ENCODE assay signal across 19 cellular contexts in the genomic region with DNA sequence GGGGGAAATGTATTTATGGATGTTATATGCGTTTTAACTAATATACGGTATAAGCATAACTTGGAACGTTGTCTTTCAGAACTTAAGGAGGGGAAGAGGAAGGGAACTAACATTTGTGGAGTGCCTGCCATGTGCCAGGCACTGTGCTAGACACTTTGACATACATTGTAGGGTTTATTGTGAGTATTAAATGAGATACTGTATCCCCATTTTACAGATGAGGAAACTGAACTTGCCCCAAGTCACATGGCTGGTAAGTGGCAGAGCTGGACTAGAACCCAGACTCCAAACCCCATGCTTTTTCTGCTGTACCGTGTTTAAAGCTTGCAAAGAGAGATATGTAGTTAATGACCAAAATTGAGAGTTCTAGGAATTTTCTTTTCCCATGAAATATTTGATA.
DNase-seq lines count a peak whose midpoint lies in the region; ATAC-seq, FAIRE-seq and TF ChIP-seq lines count a peak whose summit lies in the region.
"Had no signal": no experiment of that assay in that cellular context is flagged by ENCODE, and none has a peak within 500 bp of the region (broad histone marks: within the 10 kb centered on the region; RNA-seq: fewer than 3 reads in every experiment).

No MANE protein-coding gene starts in this region.

- no peak overlapping the region for H3K4me2 ChIP-seq in HepG2 (ENCODE audit: low read depth, low read length)

- H2AFZ ChIP-seq in HepG2 (ENCODE audit: low read length), result no peak overlapping the region

- H3K4me1 ChIP-seq in HepG2 (ENCODE audit: insufficient read depth, low read length), result peaks cover 30% of the 10 kb centered on the region
- H3K4me1 ChIP-seq in right lobe of liver, result peaks cover 0 to 10% (median 2%) of the 10 kb centered on the region in 4 donors

- peak overlapping the region; percentile 38 for H3K27ac Mint-ChIP-seq in T-helper 2 cell treated with Interferon-gamma antibody and Interleukin-4, amounts not matched to agents 5 μg/mL and 100 μg/mL, for 36 hours
- H3K27ac Mint-ChIP-seq in activated T-helper 1 cell treated with anti-CD3 and anti-CD28 coated beads, Interleukin-12 subunit alpha, Interleukin-12 subunit beta, Interleukin-2, Interleukin-4 antibody, amounts not matched to agents 30 ng/mL and 10 ng/mL and 1 ng/mL, durations not matched to agents 14 hours and 24 hours and 36 hours, result peak overlapping the region; percentile 49
- H3K27ac Mint-ChIP-seq in progenitor cell of endocrine pancreas, result no peak overlapping the region
- H3K27ac Mint-ChIP-seq: CD8-positive, alpha-beta T cell had no signal

- no peak for FAIRE-seq in HepG2 (lab: Jason Lieb, UNC)

- TF ChIP-seq CTCF in HepG2 (CRISPR knock-in tag; IDR thresholded peaks at IDR 0.05) (no peak), right lobe of liver (IDR thresholded peaks at IDR 0.05) (no peak), progenitor cell of endocrine pancreas (IDR thresholded peaks at IDR 0.05; ENCODE audit: unreplicated experiment) (no peak)

- intact Hi-C loops in HepG2 (cut with micrococcal nuclease; ENCODE audit: unreplicated experiment) (no loop called here), right lobe of liver (cut with DNase I) (no loop called here)
- intact Hi-C loops in activated T-helper 1 cell treated with anti-CD3 and anti-CD28 coated beads, Interleukin-12 subunit alpha, Interleukin-12 subunit beta, Interleukin-2, Interleukin-4 antibody, amounts not matched to agents 30 ng/mL and 10 ng/mL and 1 ng/mL, durations not matched to agents 14 hours and 24 hours and 36 hours (cut with micrococcal nuclease), result no loop called here

- no peak for ATAC-seq in HepG2
- ATAC-seq in right lobe of liver, result no peak
- ATAC-seq in HG03354 (IDR thresholded peaks at IDR 0.05; ENCODE audit: poor library complexity, severe bottlenecking, unreplicated experiment), result no peak
- ATAC-seq: CD8-positive, alpha-beta T cell had no signal

- H3K9me3 ChIP-seq in HepG2 (ENCODE audit: low read length) (no peaks in the 10 kb centered on the region), right lobe of liver (no peaks in the 10 kb centered on the region)
- H3K9me3 ChIP-seq: HAP-1 had no signal

- CTCF ChIA-PET in HepG2 (lab: Yijun Ruan, JAX; ENCODE audit: low intra/inter-chr PET ratio, low total read pairs), result no interaction called here

- no peak overlapping the region for H3K4me3 ChIP-seq in HepG2 (replicated peaks in 1 of 3; ENCODE audit: insufficient read depth in 1 of 3, low read depth in 2 of 3, low read length in 3 of 3)
- no peak overlapping the region for H3K4me3 ChIP-seq in right lobe of liver
- H3K4me3 ChIP-seq: HAP-1 had no signal

- H3K27me3 ChIP-seq in HepG2 (ENCODE audit: control insufficient read depth in 1 of 2, insufficient read depth in 2 of 2, low read length in 2 of 2) (no peaks in the 10 kb centered on the region), right lobe of liver (no peaks in the 10 kb centered on the region)

- H3K9me3 Mint-ChIP-seq in T-helper 2 cell treated with Interferon-gamma antibody and Interleukin-4, amounts not matched to agents 5 μg/mL and 100 μg/mL, for 36 hours, result no peaks in the 10 kb centered on the region
- no peaks in the 10 kb centered on the region for H3K9me3 Mint-ChIP-seq in activated T-helper 1 cell treated with anti-CD3 and anti-CD28 coated beads, Interleukin-12 subunit alpha, Interleukin-12 subunit beta, Interleukin-2, Interleukin-4 antibody, amounts not matched to agents 30 ng/mL and 10 ng/mL and 1 ng/mL, durations not matched to agents 14 hours and 24 hours and 36 hours
- no peaks in the 10 kb centered on the region for H3K9me3 Mint-ChIP-seq in progenitor cell of endocrine pancreas (ENCODE audit: low read depth)
- H3K9me3 Mint-ChIP-seq: CD8-positive, alpha-beta T cell had no signal

- POLR2A ChIA-PET in HepG2 (lab: Yijun Ruan, JAX), result interaction anchor here (1.0 kb wide), 1 partner anchor 19 kb away, joined by 3 read pairs; no protein-coding TSS in a partner anchor

- no peaks in the 10 kb centered on the region for H3K27me3 Mint-ChIP-seq in T-helper 2 cell treated with Interferon-gamma antibody and Interleukin-4, amounts not matched to agents 5 μg/mL and 100 μg/mL, for 36 hours (ENCODE audit: low read depth)
- H3K27me3 Mint-ChIP-seq in activated T-helper 1 cell treated with anti-CD3 and anti-CD28 coated beads, Interleukin-12 subunit alpha, Interleukin-12 subunit beta, Interleukin-2, Interleukin-4 antibody, amounts not matched to agents 30 ng/mL and 10 ng/mL and 1 ng/mL, durations not matched to agents 14 hours and 24 hours and 36 hours (ENCODE audit: insufficient read depth), result no peaks in the 10 kb centered on the region
- H3K27me3 Mint-ChIP-seq in progenitor cell of endocrine pancreas, result no peaks in the 10 kb centered on the region

- H3K27ac ChIP-seq in HepG2 (ENCODE audit: extremely low read length, insufficient read depth, low read length) (no peak overlapping the region), right lobe of liver (no peak overlapping the region)
- H3K27ac ChIP-seq: HL-60 had no signal

- TF ChIP-seq EP300 in HepG2 (IDR thresholded peaks at IDR 0.05; ENCODE audit: low read depth in 2 of 2, low read length in 2 of 2), result no peak
- no peak for TF ChIP-seq EP300 in HepG2 (CRISPR knock-in tag; IDR thresholded peaks at IDR 0.05; ENCODE audit: borderline replicate concordance)

- peak overlapping the region; percentile 31 for H3K4me3 Mint-ChIP-seq in T-helper 2 cell treated with Interferon-gamma antibody and Interleukin-4, amounts not matched to agents 5 μg/mL and 100 μg/mL, for 36 hours
- peak overlapping the region; percentile 28 for H3K4me3 Mint-ChIP-seq in activated T-helper 1 cell treated with anti-CD3 and anti-CD28 coated beads, Interleukin-12 subunit alpha, Interleukin-12 subunit beta, Interleukin-2, Interleukin-4 antibody, amounts not matched to agents 30 ng/mL and 10 ng/mL and 1 ng/mL, durations not matched to agents 14 hours and 24 hours and 36 hours
- H3K4me3 Mint-ChIP-seq in progenitor cell of endocrine pancreas (ENCODE audit: low read depth), result no peak overlapping the region
- H3K4me3 Mint-ChIP-seq: CD8-positive, alpha-beta T cell had no signal

- no peak for TF ChIP-seq POLR2A in HepG2 (IDR thresholded peaks at IDR 0.05; ENCODE audit: insufficient read depth in 1 of 2, low read depth in 2 of 2, low read length in 2 of 2)
- TF ChIP-seq POLR2A in right lobe of liver (IDR thresholded peaks at IDR 0.05), result no peak

- H3K36me3 ChIP-seq in HepG2 (replicated peaks in 1 of 2; ENCODE audit: control insufficient read depth in 1 of 2, insufficient read depth in 2 of 2, low read length in 2 of 2), result no peaks in the 10 kb centered on the region
- no peaks in the 10 kb centered on the region for H3K36me3 ChIP-seq in right lobe of liver
- H3K36me3 ChIP-seq: HAP-1 had no signal

- no peaks in the 10 kb centered on the region for H4K20me1 ChIP-seq in HepG2 (ENCODE audit: insufficient read depth, low read length)

- H3K79me2 ChIP-seq in HepG2 (ENCODE audit: insufficient read depth, low read length), result no peaks in the 10 kb centered on the region

- no TSS peak for BruUV-seq in HepG2 (replicated peaks; lab: Mats Ljungman, UMichigan)

- H3K9ac ChIP-seq in HepG2 (ENCODE audit: insufficient read depth, low read depth, low read length), result no peak overlapping the region

- 94% methylated on average over 4 of the region's 4 CpGs for WGBS in HepG2 (ENCODE audit: low lambda C conversion rate)
- WGBS in right lobe of liver (ENCODE audit: insufficient coverage, low coverage, low lambda C conversion rate, missing lambda C conversion rate), result 86% methylated on average over 4 of the region's 4 CpGs

- H3K4me1 Mint-ChIP-seq in T-helper 2 cell treated with Interferon-gamma antibody and Interleukin-4, amounts not matched to agents 5 μg/mL and 100 μg/mL, for 36 hours (ENCODE audit: low read depth), result peaks cover 46% of the 10 kb centered on the region
- peaks cover 55% of the 10 kb centered on the region for H3K4me1 Mint-ChIP-seq in activated T-helper 1 cell treated with anti-CD3 and anti-CD28 coated beads, Interleukin-12 subunit alpha, Interleukin-12 subunit beta, Interleukin-2, Interleukin-4 antibody, amounts not matched to agents 30 ng/mL and 10 ng/mL and 1 ng/mL, durations not matched to agents 14 hours and 24 hours and 36 hours (ENCODE audit: low read depth)
- no peaks in the 10 kb centered on the region for H3K4me1 Mint-ChIP-seq in progenitor cell of endocrine pancreas (ENCODE audit: low read depth)

- no peak for TF ChIP-seq RAD21 in HepG2 (CRISPR knock-in tag; IDR thresholded peaks at IDR 0.05)

- in situ Hi-C loops in HepG2 (cut with HindIII; ENCODE audit: extremely low pct_ligation_motif_present, low pct_unique_long_range_greater_than_20kb), result no loop called here

- DNase-seq in T-helper 2 cell treated with Interferon-gamma antibody and Interleukin-4, amounts not matched to agents 5 μg/mL and 100 μg/mL, for 36 hours (ENCODE audit: low spot score), result no peak
- no peak for DNase-seq in T-helper 2 cell
- no peak for DNase-seq in HepG2 (ENCODE audit: low spot score)
- no peak for DNase-seq in right lobe of liver
- DNase-seq in activated T-helper 1 cell treated with anti-CD3 and anti-CD28 coated beads, Interleukin-12 subunit alpha, Interleukin-12 subunit beta, Interleukin-2, Interleukin-4 antibody, amounts not matched to agents 30 ng/mL and 10 ng/mL and 1 ng/mL, durations not matched to agents 14 hours and 24 hours and 36 hours (ENCODE audit: low spot score), result no peak
- DNase-seq in progenitor cell of endocrine pancreas (ENCODE audit: low spot score, unreplicated experiment), result no peak
- DNase-seq in activated gamma-delta T cell (lab: John Stamatoyannopoulos, UW), result no peak
- DNase-seq: 8988T; CD8-positive, alpha-beta T cell; DMS79; MV-4-11; NCI-H1417; NCI-H1930; NCI-H69; NK-92 treated with Interleukin-12 subunit alpha and Interleukin-12 subunit beta, amount 100 ng/mL, for 24 hours; SHP77 had no signal

- H3K36me3 Mint-ChIP-seq in T-helper 2 cell treated with Interferon-gamma antibody and Interleukin-4, amounts not matched to agents 5 μg/mL and 100 μg/mL, for 36 hours (ENCODE audit: low read depth), result peaks cover 16% of the 10 kb centered on the region
- peaks cover 21% of the 10 kb centered on the region for H3K36me3 Mint-ChIP-seq in activated T-helper 1 cell treated with anti-CD3 and anti-CD28 coated beads, Interleukin-12 subunit alpha, Interleukin-12 subunit beta, Interleukin-2, Interleukin-4 antibody, amounts not matched to agents 30 ng/mL and 10 ng/mL and 1 ng/mL, durations not matched to agents 14 hours and 24 hours and 36 hours (ENCODE audit: low read depth)
- H3K36me3 Mint-ChIP-seq in progenitor cell of endocrine pancreas (ENCODE audit: insufficient read depth), result no peaks in the 10 kb centered on the region
- H3K36me3 Mint-ChIP-seq: CD8-positive, alpha-beta T cell had no signal

TF ChIP-seq in HepG2, 621 proteins besides CTCF, POLR2A, EP300 and RAD21:
- TF ChIP-seq SMC3 (IDR thresholded peaks at IDR 0.05; ENCODE audit: low read length) (no peak), ZNF629 (CRISPR knock-in tag; conservative IDR thresholded peaks at IDR 0.05) (peak; percentile 49; the same call in 1 of the 2 replicates), ZNF33A (CRISPR knock-in tag; IDR thresholded peaks at IDR 0.05; ENCODE audit: borderline replicate concordance) (no peak)
